8 cellular contexts compared by ENCODE assay signal in genomic region chr1:48472747-48473146, GRCh38. TPM values are rescaled to one million over a fixed set of nuclear protein-coding genes. Genes with fewer than 3 reads are reported as not detected.
A peak's percentile ranks its signal among the peaks of the same experiment; 100 is the strongest.
DNase-seq lines count a peak whose midpoint lies in the region; ATAC-seq, FAIRE-seq and TF ChIP-seq lines count a peak whose summit lies in the region.

No MANE protein-coding gene starts in this region.

- H3K9me3 Mint-ChIP-seq in activated CD4-positive, alpha-beta T cell treated with anti-CD3 and anti-CD28 coated beads, Interleukin-2, amount 10 ng/mL, durations not matched to agents 7 days and 5 days = peaks cover 2% of the 10 kb centered on the region

- H3K27me3 ChIP-seq in ascending aorta (no peaks in the 10 kb centered on the region), liver (ENCODE audit: control insufficient read depth in 4 of 4, insufficient read depth in 4 of 4, low read length in 3 of 4) (no peaks in the 10 kb centered on the region), thoracic aorta (replicated peaks; ENCODE audit: insufficient read depth) (no peaks in the 10 kb centered on the region)

- WGBS in liver = 83% methylated on average over 7 of the region's 7 CpGs

- peaks cover 0 to 17% of the 10 kb centered on the region in 2 donors for H3K4me1 ChIP-seq in ascending aorta
- peaks cover 4 to 15% (median 7%) of the 10 kb centered on the region in 4 donors for H3K4me1 ChIP-seq in liver (ENCODE audit: control insufficient read depth in 4 of 4, insufficient read depth in 4 of 4, low read length in 3 of 4)
- peaks cover 9 to 20% of the 10 kb centered on the region in 2 donors for H3K4me1 ChIP-seq in thoracic aorta (ENCODE audit: control insufficient read depth in 1 of 2, low read depth in 2 of 2)

- TF ChIP-seq CTCF in ascending aorta (IDR thresholded peaks at IDR 0.05) (no peak), liver (IDR thresholded peaks at IDR 0.05; ENCODE audit: low read depth, low read length, missing input control) (no peak), thoracic aorta (IDR thresholded peaks at IDR 0.05) (no peak), D721Med (IDR thresholded peaks at IDR 0.05; ENCODE audit: insufficient read depth, missing control alignments) (no peak)

- ATAC-seq in thoracic aorta (ENCODE audit: insufficient number of reproducible peaks, low FRiP score, low read depth) (no peak), HG03469 (IDR thresholded peaks at IDR 0.05; ENCODE audit: unreplicated experiment) (no peak)

- POLR2A ChIA-PET in activated CD4-positive, alpha-beta T cell treated with anti-CD3 and anti-CD28 coated beads, Interleukin-2, amount 10 ng/mL, durations not matched to agents 7 days and 5 days (lab: Charles Lee) = no interaction called here

- H3K27ac ChIP-seq in ascending aorta = peak overlapping the region; percentile 90 to 93
- peak overlapping the region; percentile 35 to 53 for H3K27ac ChIP-seq in liver (ENCODE audit: low read depth in 1 of 2, low read length in 2 of 2)
- peak overlapping the region; percentile 82 to 86 for H3K27ac ChIP-seq in thoracic aorta

- H3K36me3 ChIP-seq in ascending aorta (no peaks in the 10 kb centered on the region), liver (ENCODE audit: control insufficient read depth in 4 of 4, insufficient read depth in 3 of 4, low read depth in 1 of 4, low read length in 3 of 4) (no peaks in the 10 kb centered on the region), thoracic aorta (no peaks in the 10 kb centered on the region)

- no peak for FAIRE-seq in D721Med (lab: Jason Lieb, UNC)

- H3K4me3 ChIP-seq in ascending aorta = peak overlapping the region; percentile 45 to 82
- peak overlapping the region; percentile 41 to 90 (median 67) for H3K4me3 ChIP-seq in liver (ENCODE audit: low read depth in 1 of 3, low read length in 3 of 3)
- peak overlapping the region; percentile 92 for H3K4me3 ChIP-seq in thoracic aorta

- H3K4me1 Mint-ChIP-seq in activated CD4-positive, alpha-beta T cell treated with anti-CD3 and anti-CD28 coated beads, Interleukin-2, amount 10 ng/mL, durations not matched to agents 7 days and 5 days = peaks cover 24% of the 10 kb centered on the region

- peaks cover 22% of the 10 kb centered on the region for H3K27me3 Mint-ChIP-seq in activated CD4-positive, alpha-beta T cell treated with anti-CD3 and anti-CD28 coated beads, Interleukin-2, amount 10 ng/mL, durations not matched to agents 7 days and 5 days

- H3K27ac Mint-ChIP-seq in activated CD4-positive, alpha-beta T cell treated with anti-CD3 and anti-CD28 coated beads, Interleukin-2, amount 10 ng/mL, durations not matched to agents 7 days and 5 days = peak overlapping the region; percentile 77

- CTCF ChIA-PET in activated CD4-positive, alpha-beta T cell treated with anti-CD3 and anti-CD28 coated beads, Interleukin-2, amount 10 ng/mL, durations not matched to agents 7 days and 5 days (lab: Charles Lee) = interaction anchor here (1.3 kb wide), 1 partner anchor 25 kb away, joined by 3 read pairs; no protein-coding TSS in a partner anchor

- H3K36me3 Mint-ChIP-seq in activated CD4-positive, alpha-beta T cell treated with anti-CD3 and anti-CD28 coated beads, Interleukin-2, amount 10 ng/mL, durations not matched to agents 7 days and 5 days (ENCODE audit: low read depth) = no peaks in the 10 kb centered on the region

- TF ChIP-seq RAD21 in liver (IDR thresholded peaks at IDR 0.05) = no peak

- intact Hi-C loops in ascending aorta (cut with DNase I) = loop anchor here (5.0 kb wide), 1 partner anchor 210 kb away; no protein-coding TSS in a partner anchor

- peak overlapping the region; percentile 81 for H3K4me3 Mint-ChIP-seq in activated CD4-positive, alpha-beta T cell treated with anti-CD3 and anti-CD28 coated beads, Interleukin-2, amount 10 ng/mL, durations not matched to agents 7 days and 5 days

- H3K9me3 ChIP-seq in ascending aorta (no peaks in the 10 kb centered on the region), liver (ENCODE audit: control insufficient read depth in 4 of 4, low read length in 3 of 4) (peaks cover 0 to 10% (median 1%) of the 10 kb centered on the region in 4 donors), thoracic aorta (no peaks in the 10 kb centered on the region)

- H3K9ac ChIP-seq in liver (ENCODE audit: low read depth in 1 of 2, low read length in 2 of 2) = peak overlapping the region in 1 of 2 donors; percentile 79

- DNase-seq in activated CD4-positive, alpha-beta T cell treated with anti-CD3 and anti-CD28 coated beads, Interleukin-2, amount 10 ng/mL, durations not matched to agents 7 days and 5 days = no peak
- DNase-seq in activated CD4-positive, alpha-beta T cell treated with anti-CD3 and anti-CD28 coated beads, Interleukin-2, amount 50 U/mL, for 4 hours = no peak
- DNase-seq in ascending aorta (ENCODE audit: low spot score in 2 of 2) (no peak), thoracic aorta (ENCODE audit: low spot score) (no peak), D721Med (ENCODE audit: insufficient read length, low spot score) (no peak), DMS114 treated with DMSO at 0.1 percent for 48 hours (lab: John Stamatoyannopoulos, UW; ENCODE audit: unreplicated experiment) (no peak)

TF ChIP-seq in liver, 16 proteins besides CTCF, POLR2A, EP300 and RAD21:
- TF ChIP-seq GABPA (IDR thresholded peaks at IDR 0.05 in 1 of 2, conservative IDR thresholded peaks at IDR 0.05 in 1 of 2) (no peak), NR2F2 (IDR thresholded peaks at IDR 0.05) (no peak), HNF4A (conservative IDR thresholded peaks at IDR 0.05) (no peak), TAF1 (conservative IDR thresholded peaks at IDR 0.05) (no peak), FOXA1 (IDR thresholded peaks at IDR 0.05) (no peak), YY1 (IDR thresholded peaks at IDR 0.05) (no peak)
- TF ChIP-seq, protein P1, sequence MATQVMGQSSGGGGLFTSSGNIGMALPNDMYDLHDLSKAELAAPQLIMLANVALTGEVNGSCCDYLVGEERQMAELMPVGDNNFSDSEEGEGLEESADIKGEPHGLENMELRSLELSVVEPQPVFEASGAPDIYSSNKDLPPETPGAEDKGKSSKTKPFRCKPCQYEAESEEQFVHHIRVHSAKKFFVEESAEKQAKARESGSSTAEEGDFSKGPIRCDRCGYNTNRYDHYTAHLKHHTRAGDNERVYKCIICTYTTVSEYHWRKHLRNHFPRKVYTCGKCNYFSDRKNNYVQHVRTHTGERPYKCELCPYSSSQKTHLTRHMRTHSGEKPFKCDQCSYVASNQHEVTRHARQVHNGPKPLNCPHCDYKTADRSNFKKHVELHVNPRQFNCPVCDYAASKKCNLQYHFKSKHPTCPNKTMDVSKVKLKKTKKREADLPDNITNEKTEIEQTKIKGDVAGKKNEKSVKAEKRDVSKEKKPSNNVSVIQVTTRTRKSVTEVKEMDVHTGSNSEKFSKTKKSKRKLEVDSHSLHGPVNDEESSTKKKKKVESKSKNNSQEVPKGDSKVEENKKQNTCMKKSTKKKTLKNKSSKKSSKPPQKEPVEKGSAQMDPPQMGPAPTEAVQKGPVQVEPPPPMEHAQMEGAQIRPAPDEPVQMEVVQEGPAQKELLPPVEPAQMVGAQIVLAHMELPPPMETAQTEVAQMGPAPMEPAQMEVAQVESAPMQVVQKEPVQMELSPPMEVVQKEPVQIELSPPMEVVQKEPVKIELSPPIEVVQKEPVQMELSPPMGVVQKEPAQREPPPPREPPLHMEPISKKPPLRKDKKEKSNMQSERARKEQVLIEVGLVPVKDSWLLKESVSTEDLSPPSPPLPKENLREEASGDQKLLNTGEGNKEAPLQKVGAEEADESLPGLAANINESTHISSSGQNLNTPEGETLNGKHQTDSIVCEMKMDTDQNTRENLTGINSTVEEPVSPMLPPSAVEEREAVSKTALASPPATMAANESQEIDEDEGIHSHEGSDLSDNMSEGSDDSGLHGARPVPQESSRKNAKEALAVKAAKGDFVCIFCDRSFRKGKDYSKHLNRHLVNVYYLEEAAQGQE (IDR thresholded peaks at IDR 0.05) = no peak
- TF ChIP-seq, protein P2, sequence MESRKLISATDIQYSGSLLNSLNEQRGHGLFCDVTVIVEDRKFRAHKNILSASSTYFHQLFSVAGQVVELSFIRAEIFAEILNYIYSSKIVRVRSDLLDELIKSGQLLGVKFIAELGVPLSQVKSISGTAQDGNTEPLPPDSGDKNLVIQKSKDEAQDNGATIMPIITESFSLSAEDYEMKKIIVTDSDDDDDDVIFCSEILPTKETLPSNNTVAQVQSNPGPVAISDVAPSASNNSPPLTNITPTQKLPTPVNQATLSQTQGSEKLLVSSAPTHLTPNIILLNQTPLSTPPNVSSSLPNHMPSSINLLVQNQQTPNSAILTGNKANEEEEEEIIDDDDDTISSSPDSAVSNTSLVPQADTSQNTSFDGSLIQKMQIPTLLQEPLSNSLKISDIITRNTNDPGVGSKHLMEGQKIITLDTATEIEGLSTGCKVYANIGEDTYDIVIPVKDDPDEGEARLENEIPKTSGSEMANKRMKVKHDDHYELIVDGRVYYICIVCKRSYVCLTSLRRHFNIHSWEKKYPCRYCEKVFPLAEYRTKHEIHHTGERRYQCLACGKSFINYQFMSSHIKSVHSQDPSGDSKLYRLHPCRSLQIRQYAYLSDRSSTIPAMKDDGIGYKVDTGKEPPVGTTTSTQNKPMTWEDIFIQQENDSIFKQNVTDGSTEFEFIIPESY (IDR thresholded peaks at IDR 0.05) = no peak
- TF ChIP-seq, protein P3, sequence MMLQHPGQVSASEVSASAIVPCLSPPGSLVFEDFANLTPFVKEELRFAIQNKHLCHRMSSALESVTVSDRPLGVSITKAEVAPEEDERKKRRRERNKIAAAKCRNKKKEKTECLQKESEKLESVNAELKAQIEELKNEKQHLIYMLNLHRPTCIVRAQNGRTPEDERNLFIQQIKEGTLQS (IDR thresholded peaks at IDR 0.05) = no peak

RNA-seq across cellular contexts. Expression of gene SPATA6, which starts 0.7 kb away (rescaled TPM):
- total RNA-seq in activated CD4-positive, alpha-beta T cell treated with anti-CD3 and anti-CD28 coated beads, Interleukin-2, amount 10 ng/mL, durations not matched to agents 7 days and 5 days = under 1 TPM; 0.85 to 0.92 TPM
- 4.2 TPM for total RNA-seq in ascending aorta
- 1 to 10 TPM; 1.7 to 3.0 TPM for total RNA-seq in liver
- 1 to 10 TPM; 1.1 to 5.5 TPM for polyA plus RNA-seq in liver
- total RNA-seq in thoracic aorta = 10 to 100 TPM; 16.1 to 22.6 TPM
